13 cellular contexts compared by ENCODE assay signal in the genomic region with DNA sequence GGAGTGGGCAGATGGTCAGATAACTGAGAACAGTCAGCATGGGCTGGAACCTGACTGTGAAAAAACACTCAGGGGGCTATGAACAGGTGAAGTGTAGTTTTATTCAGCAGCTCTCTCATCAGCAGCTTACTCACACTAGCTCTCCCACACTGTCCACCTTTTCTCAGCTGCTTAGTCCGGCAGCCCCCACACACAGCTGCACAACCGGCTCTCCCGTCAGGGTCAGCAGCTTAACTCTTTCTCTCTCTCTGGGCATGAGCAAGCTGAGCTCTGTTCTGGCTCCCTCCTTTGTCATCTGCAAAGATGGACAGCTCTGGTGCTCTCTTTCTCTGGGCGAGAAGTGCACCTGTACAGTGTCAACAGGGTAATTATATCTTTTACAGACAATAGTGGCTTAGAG. TPM values are rescaled to one million over a fixed set of nuclear protein-coding genes. Genes with fewer than 3 reads are reported as not detected.
A peak's percentile ranks its signal among the peaks of the same experiment; 100 is the strongest.
DNase-seq lines count a peak whose midpoint lies in the region; ATAC-seq and TF ChIP-seq lines count a peak whose summit lies in the region.
"Had no signal": no experiment of that assay in that cellular context is flagged by ENCODE, and none has a peak within 500 bp of the region (broad histone marks: within the 10 kb centered on the region; RNA-seq: fewer than 3 reads in every experiment).

No MANE protein-coding gene starts in this region.

- H3K27ac Mint-ChIP-seq in CD8-positive, alpha-beta T cell, result peak overlapping the region; percentile 37

- TF ChIP-seq POLR2A in esophagus squamous epithelium (IDR thresholded peaks at IDR 0.05), result no peak

- H3K36me3 Mint-ChIP-seq in CD8-positive, alpha-beta T cell, result peaks cover 60% of the 10 kb centered on the region

- no peak for ATAC-seq in CD8-positive, alpha-beta T cell
- no peak for ATAC-seq in HG03097 (IDR thresholded peaks at IDR 0.05; ENCODE audit: low FRiP score, unreplicated experiment)

- CTCF ChIA-PET in CD8-positive, alpha-beta T cell (lab: Charles Lee), result no interaction called here

- no peaks in the 10 kb centered on the region for H3K9me3 ChIP-seq in CD8-positive, alpha-beta T cell (ENCODE audit: low read length)
- no peaks in the 10 kb centered on the region for H3K9me3 ChIP-seq in esophagus squamous epithelium

- POLR2A ChIA-PET in CD8-positive, alpha-beta T cell (lab: Charles Lee), result no interaction called here

- H3K27ac ChIP-seq in CD8-positive, alpha-beta T cell (ENCODE audit: low read depth, low read length), result no peak overlapping the region
- H3K27ac ChIP-seq in esophagus squamous epithelium, result no peak overlapping the region

- no peaks in the 10 kb centered on the region for H3K27me3 ChIP-seq in CD8-positive, alpha-beta T cell (ENCODE audit: insufficient read depth, low read length)
- no peaks in the 10 kb centered on the region for H3K27me3 ChIP-seq in esophagus squamous epithelium

- no peak for DNase-seq in CD8-positive, alpha-beta T cell
- peak; percentile 17 for DNase-seq in DMS53 treated with DMSO at 0.1 percent for 48 hours (lab: John Stamatoyannopoulos, UW; ENCODE audit: unreplicated experiment)
- DNase-seq in NCI-H510A treated with DMSO at 0.1 percent for 48 hours (lab: John Stamatoyannopoulos, UW), result peak; percentile 65
- DNase-seq in amniotic epithelial cell (ENCODE audit: low read depth), result peak; percentile 13
- no peak for DNase-seq in esophagus squamous epithelium (lab: John Stamatoyannopoulos, UW)
- DNase-seq in islet precursor cell, result no peak
- DNase-seq: DMS79, H7, Karpas-422, NCI-H1436, NCI-H2171, T-helper 2 cell had no signal

- H3K4me3 ChIP-seq in CD8-positive, alpha-beta T cell (ENCODE audit: low read depth, low read length), result no peak overlapping the region
- H3K4me3 ChIP-seq in esophagus squamous epithelium, result no peak overlapping the region

- H3K4me1 ChIP-seq in CD8-positive, alpha-beta T cell (ENCODE audit: insufficient read depth, low read length), result no peaks in the 10 kb centered on the region
- no peaks in the 10 kb centered on the region for H3K4me1 ChIP-seq in esophagus squamous epithelium

- H3K4me1 Mint-ChIP-seq in CD8-positive, alpha-beta T cell (ENCODE audit: low read depth), result peaks cover 28% of the 10 kb centered on the region

- peaks cover 9% of the 10 kb centered on the region for H3K36me3 ChIP-seq in CD8-positive, alpha-beta T cell (ENCODE audit: insufficient read depth, low read length)
- H3K36me3 ChIP-seq in esophagus squamous epithelium, result peaks cover 0 to 47% (median 0%) of the 10 kb centered on the region in 3 donors

- no peak overlapping the region for H3K4me3 Mint-ChIP-seq in CD8-positive, alpha-beta T cell

- no peak for TF ChIP-seq CTCF in CD8-positive, alpha-beta T cell (IDR thresholded peaks at IDR 0.05)
- no peak for TF ChIP-seq CTCF in esophagus squamous epithelium (IDR thresholded peaks at IDR 0.05)

- 71 to 75% methylated on average over 4 of the region's 4 CpGs for WGBS in esophagus squamous epithelium, 2 donors

- intact Hi-C loops in CD8-positive, alpha-beta T cell (cut with DNase I, micrococcal nuclease), result no loop called here
- intact Hi-C loops in esophagus squamous epithelium (cut with DNase I), result no loop called here

- H3K9me3 Mint-ChIP-seq in CD8-positive, alpha-beta T cell, result no peaks in the 10 kb centered on the region

- H3K27me3 Mint-ChIP-seq in CD8-positive, alpha-beta T cell (ENCODE audit: low read depth), result no peaks in the 10 kb centered on the region

RNA-seq across cellular contexts. Expression of a gene that starts 8.2 kb away (rescaled TPM):
- total RNA-seq in CD8-positive, alpha-beta T cell, result 10 to 100 TPM in 1 of 2 experiments, 1 to 10 TPM in 1; 8.6 to 10.6 TPM
- total RNA-seq in esophagus squamous epithelium, result 10 to 100 TPM in 3 of 4 donors, 1 to 10 TPM in 1; 7.9 to 14.6 (median 12.4) TPM

Comparison
In these comparisons a context has a peak if more than half of its experiments do, and no peak if none do; other contexts are left out.
1. DNase-seq: peak in DMS53 treated with DMSO at 0.1 percent for 48 hours (single experiment), NCI-H510A treated with DMSO at 0.1 percent for 48 hours (single experiment) and amniotic epithelial cell (single experiment); none in CD8-positive, alpha-beta T cell (0 of 7), esophagus squamous epithelium (single experiment) and islet precursor cell (single experiment).